Comparison of ENCODE assay signal across 1 cellular context in the genomic region with DNA sequence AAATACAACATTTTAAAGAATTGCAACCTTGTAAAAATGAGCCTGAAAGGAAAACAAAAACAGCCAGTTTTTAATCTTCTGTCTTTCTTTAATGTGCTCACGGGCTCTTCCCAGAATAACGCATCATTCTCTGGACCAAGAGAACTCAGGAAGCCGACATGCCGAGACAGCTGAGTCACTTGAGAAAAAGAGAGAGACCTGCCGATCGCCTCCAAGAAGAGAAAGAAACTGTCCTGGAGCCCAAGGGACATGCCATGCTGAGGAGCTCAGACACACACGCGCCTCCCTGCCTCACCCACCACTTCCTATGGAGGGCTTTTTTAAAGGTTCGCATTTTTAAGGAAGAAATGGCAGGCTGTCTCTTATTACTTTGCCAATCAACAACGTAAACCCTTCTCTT.
TF ChIP-seq lines count a peak whose summit lies in the region.

No MANE protein-coding gene starts in this region.

TF ChIP-seq in IMR-90, 13 proteins besides CTCF, POLR2A, EP300 and RAD21 (continued from another document):
- no peak for TF ChIP-seq MAFK (IDR thresholded peaks at IDR 0.05; ENCODE audit: low read depth, low read length)
- TF ChIP-seq FOS (IDR thresholded peaks at IDR 0.05; ENCODE audit: low read depth, low read length): no peak
- TF ChIP-seq RFX5 (IDR thresholded peaks at IDR 0.05; ENCODE audit: low read depth, low read length): no peak
TF ChIP-seq in IMR-90: peak in this region for 0.
